ENCODE assay signal across 12 cellular contexts in the genomic region with DNA sequence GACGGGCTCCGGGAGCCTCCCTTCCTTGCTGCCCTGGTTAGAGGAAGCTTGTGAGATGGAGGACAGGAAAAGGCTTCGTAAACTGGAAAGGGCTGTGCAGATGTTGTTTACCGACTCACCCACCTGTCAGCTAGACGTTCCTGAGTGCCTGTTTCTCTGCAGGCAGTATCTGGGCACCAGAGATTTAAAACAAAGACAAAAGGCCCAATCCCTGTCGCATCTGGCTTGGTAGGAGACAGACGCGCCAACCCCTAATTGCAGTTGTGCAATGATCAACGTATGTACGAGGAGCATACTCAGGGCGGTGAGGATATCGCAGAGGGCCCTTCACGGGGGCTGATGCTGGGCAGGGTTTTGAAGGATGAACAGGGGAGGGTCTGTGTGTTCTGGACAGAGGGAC.
DNase-seq lines count a peak whose midpoint lies in the region; ATAC-seq lines count a peak whose summit lies in the region.
"Had no signal": no experiment of that assay in that cellular context is flagged by ENCODE, and none has a peak within 500 bp of the region (broad histone marks: within the 10 kb centered on the region; RNA-seq: fewer than 3 reads in every experiment).

No MANE protein-coding gene starts in this region.

- H3K9me3 Mint-ChIP-seq in memory B cell, result no peaks in the 10 kb centered on the region

- H3K36me3 Mint-ChIP-seq in memory B cell, result peaks cover 3% of the 10 kb centered on the region

- no peaks in the 10 kb centered on the region for H3K27me3 Mint-ChIP-seq in memory B cell

- peak overlapping the region; percentile 84 for H3K27ac Mint-ChIP-seq in memory B cell

- H3K4me3 Mint-ChIP-seq in memory B cell, result no peak overlapping the region

- DNase-seq in DMS 273 (lab: John Stamatoyannopoulos, UW; ENCODE audit: unreplicated experiment) (peak; percentile 92), NCI-H1105 (lab: John Stamatoyannopoulos, UW) (peak; percentile 88), NCI-H82 treated with DMSO at 0.1 percent for 48 hours (lab: John Stamatoyannopoulos, UW; ENCODE audit: unreplicated experiment) (peak; percentile 59), memory B cell (ENCODE audit: low spot score in 2 of 2) (no peak), amygdala (lab: John Stamatoyannopoulos, UW) (no peak), HCEC 1CT (no peak), LoVo (ENCODE audit: low spot score) (no peak)
- DNase-seq in activated CD4-positive, CD25-positive, alpha-beta regulatory T cell (lab: John Stamatoyannopoulos, UW), result no peak
- DNase-seq: effector CD8-positive, alpha-beta T cell; gastrocnemius medialis; NCI-H1048; Right ventricle myocardium superior had no signal

- ATAC-seq in memory B cell (ENCODE audit: low read depth), result no peak
- ATAC-seq: gastrocnemius medialis had no signal

- H3K4me1 Mint-ChIP-seq in memory B cell, result peaks cover 47% of the 10 kb centered on the region

Comparison
In these comparisons a context has a peak if more than half of its experiments do, and no peak if none do; other contexts are left out.
1. DNase-seq: peak in DMS 273 (single experiment), NCI-H1105 (single experiment) and NCI-H82 treated with DMSO at 0.1 percent for 48 hours (single experiment); none in memory B cell (0 of 2), amygdala (0 of 56), HCEC 1CT (single experiment), activated CD4-positive, CD25-positive, alpha-beta regulatory T cell (0 of 4) and LoVo (single experiment).